24 cellular contexts compared by ENCODE assay signal in the genomic region with DNA sequence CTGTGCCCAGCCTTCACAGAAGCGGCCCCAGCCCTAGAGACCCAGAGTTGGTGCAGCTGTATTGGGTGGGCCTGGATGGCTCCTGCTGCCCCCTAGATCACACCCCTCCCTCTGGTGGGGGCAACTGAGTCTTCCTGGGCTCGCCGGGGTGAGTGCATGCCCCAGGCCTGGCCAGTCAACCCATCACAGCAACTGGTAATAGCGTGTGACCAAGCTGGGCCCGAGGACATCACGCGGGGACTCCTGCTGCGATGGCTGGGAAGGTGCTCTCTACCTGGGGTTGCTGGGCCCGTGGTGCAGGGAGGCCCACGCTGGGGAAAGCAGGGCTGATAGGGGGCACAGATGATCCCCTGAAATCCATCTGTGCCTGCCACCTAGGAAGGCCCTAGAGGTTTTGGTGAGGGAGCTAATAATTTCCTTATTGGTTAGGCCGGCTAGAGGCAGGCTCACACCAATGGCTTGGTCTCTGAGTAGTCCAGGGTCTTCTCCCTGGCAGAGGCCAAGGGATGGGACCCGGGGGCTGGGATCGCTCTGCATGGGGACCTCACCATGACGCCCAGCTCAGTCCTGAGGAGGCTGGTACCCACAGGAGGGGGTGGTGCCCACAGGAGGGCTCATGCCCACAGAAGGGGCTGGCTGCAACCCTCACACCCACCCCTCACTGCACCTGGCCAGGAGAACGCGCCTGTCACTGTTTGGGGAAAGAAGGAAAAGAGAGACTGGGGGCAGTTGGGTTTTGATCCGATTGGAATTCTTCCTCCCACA.
DNase-seq lines count a peak whose midpoint lies in the region; ATAC-seq, FAIRE-seq and TF ChIP-seq lines count a peak whose summit lies in the region.
"Had no signal": no experiment of that assay in that cellular context is flagged by ENCODE, and none has a peak within 500 bp of the region (broad histone marks: within the 10 kb centered on the region; RNA-seq: fewer than 3 reads in every experiment).

No MANE protein-coding gene starts in this region.

- H3K9me3 Mint-ChIP-seq in CD4-positive, alpha-beta memory T cell: peaks cover 0 to 2% (median 0%) of the 10 kb centered on the region in 8 donors
- no peaks in the 10 kb centered on the region for H3K9me3 Mint-ChIP-seq in stimulated activated effector memory CD8-positive, alpha-beta T cell treated with anti-CD3 and anti-CD28 coated beads, Interleukin-12 subunit alpha, Interleukin-12 subunit beta, amount 100 ng/mL, for 72 hours

- no peaks in the 10 kb centered on the region for H3K4me1 ChIP-seq in CD4-positive, alpha-beta memory T cell (ENCODE audit: insufficient read depth, low read length)
- H3K4me1 ChIP-seq in suprapubic skin: peaks cover 25% of the 10 kb centered on the region
- H3K4me1 ChIP-seq in small intestine (ENCODE audit: control insufficient read depth in 2 of 2, insufficient read depth in 1 of 2, low read depth in 1 of 2, low read length in 1 of 2): peaks cover 2 to 4% of the 10 kb centered on the region in 2 donors

- intact Hi-C loops in CD4-positive, alpha-beta memory T cell (cut with micrococcal nuclease): no loop called here

- TF ChIP-seq CTCF in suprapubic skin (IDR thresholded peaks at IDR 0.05): no peak

- no peak for DNase-seq in CD4-positive, alpha-beta memory T cell
- no peak for DNase-seq in stimulated activated effector memory CD8-positive, alpha-beta T cell treated with anti-CD3 and anti-CD28 coated beads, Interleukin-12 subunit alpha, Interleukin-12 subunit beta, amount 100 ng/mL, for 72 hours (ENCODE audit: low spot score in 2 of 2)
- DNase-seq in suprapubic skin (ENCODE audit: low spot score in 2 of 2) (no peak), small intestine (no peak)
- no peak for DNase-seq in stimulated activated CD4-positive, alpha-beta T cell treated with anti-CD3 and anti-CD28 coated beads, Interleukin-4, amount 100 ng/mL, for 24 hours
- DNase-seq: activated CD4-positive, alpha-beta T cell treated with anti-CD3 and anti-CD28 coated beads, Interleukin-2, amount 50 U/mL, for 1 hour; activated CD8-positive, alpha-beta memory T cell treated with anti-CD3 and anti-CD28 coated beads, Interleukin-2, amount 50 U/mL, for 48 hours; activated gamma-delta T cell; DMS79 treated with DMSO at 0.1 percent for 48 hours; midbrain; NCI-H187; NCI-H69; stimulated activated naive CD8-positive, alpha-beta T cell treated with anti-CD3 and anti-CD28 coated beads, Interleukin-15, Interleukin-2, amounts not matched to agents 100 U/mL and 50 U/mL, for 24 hours had no signal

- no peaks in the 10 kb centered on the region for H3K9me3 ChIP-seq in CD4-positive, alpha-beta memory T cell (ENCODE audit: control insufficient read depth in 1 of 2, low read length in 2 of 2)
- H3K9me3 ChIP-seq in suprapubic skin (no peaks in the 10 kb centered on the region), small intestine (ENCODE audit: control insufficient read depth, low read depth) (no peaks in the 10 kb centered on the region)
- H3K9me3 ChIP-seq: left lung, SK-N-SH had no signal

- peaks cover 4% of the 10 kb centered on the region for H3K36me3 ChIP-seq in CD4-positive, alpha-beta memory T cell (ENCODE audit: insufficient read depth, low read length)
- no peaks in the 10 kb centered on the region for H3K36me3 ChIP-seq in suprapubic skin
- no peaks in the 10 kb centered on the region for H3K36me3 ChIP-seq in small intestine (ENCODE audit: control insufficient read depth in 2 of 2, insufficient read depth in 2 of 2, low read length in 2 of 2)
- H3K36me3 ChIP-seq: cardiac muscle cell, left lung had no signal

- no peak overlapping the region for H3K4me3 Mint-ChIP-seq in CD4-positive, alpha-beta memory T cell
- H3K4me3 Mint-ChIP-seq in stimulated activated effector memory CD8-positive, alpha-beta T cell treated with anti-CD3 and anti-CD28 coated beads, Interleukin-12 subunit alpha, Interleukin-12 subunit beta, amount 100 ng/mL, for 72 hours: no peak overlapping the region

- H3K4me1 Mint-ChIP-seq in CD4-positive, alpha-beta memory T cell: peaks cover 0 to 7% (median under 1%) of the 10 kb centered on the region in 4 donors
- peaks cover 17% of the 10 kb centered on the region for H3K4me1 Mint-ChIP-seq in stimulated activated effector memory CD8-positive, alpha-beta T cell treated with anti-CD3 and anti-CD28 coated beads, Interleukin-12 subunit alpha, Interleukin-12 subunit beta, amount 100 ng/mL, for 72 hours

- FAIRE-seq in small intestine (lab: Jason Lieb, UNC): no peak
- FAIRE-seq: urothelium cell line had no signal

- WGBS in suprapubic skin: 92% methylated on average over 7 of the region's 17 CpGs
- WGBS in small intestine, 3 donors: 82 to 89% (median 87%) methylated on average over 17 of the region's 17 CpGs

- no peaks in the 10 kb centered on the region for H3K27me3 ChIP-seq in CD4-positive, alpha-beta memory T cell (ENCODE audit: insufficient read depth, low read length)
- H3K27me3 ChIP-seq in layer of hippocampus (ENCODE audit: control insufficient read depth, insufficient read depth, low read length): no peaks in the 10 kb centered on the region
- no peaks in the 10 kb centered on the region for H3K27me3 ChIP-seq in suprapubic skin
- H3K27me3 ChIP-seq in small intestine (ENCODE audit: control insufficient read depth in 2 of 2, insufficient read depth in 2 of 2, low read length in 2 of 2): no peaks in the 10 kb centered on the region
- H3K27me3 ChIP-seq: cardiac muscle cell, left lung had no signal

- no peak for TF ChIP-seq EP300 in suprapubic skin (IDR thresholded peaks at IDR 0.05)

- no peaks in the 10 kb centered on the region for H3K27me3 Mint-ChIP-seq in CD4-positive, alpha-beta memory T cell

- H3K27ac ChIP-seq in CD4-positive, alpha-beta memory T cell (ENCODE audit: low read depth, low read length): no peak overlapping the region
- H3K27ac ChIP-seq in angular gyrus (ENCODE audit: low read depth, low read length) (peak overlapping the region; percentile 99), layer of hippocampus (ENCODE audit: low read depth, low read length) (peak overlapping the region; percentile 99), suprapubic skin (no peak overlapping the region), small intestine (ENCODE audit: low read depth in 1 of 2, low read length in 1 of 2) (peak overlapping the region in 1 of 2 donors; percentile 24)
- H3K27ac ChIP-seq: cardiac muscle cell, epithelial cell of prostate, RWPE1, VCaP had no signal

- CTCF ChIA-PET in CD4-positive, alpha-beta memory T cell (lab: Charles Lee; ENCODE audit: partially characterized antibody): no interaction called here

- TF ChIP-seq POLR2A in suprapubic skin (IDR thresholded peaks at IDR 0.05): no peak

- peak overlapping the region in 4 of 7 donors; percentile 32 to 78 (median 66) for H3K27ac Mint-ChIP-seq in CD4-positive, alpha-beta memory T cell
- peak overlapping the region; percentile 72 for H3K27ac Mint-ChIP-seq in stimulated activated effector memory CD8-positive, alpha-beta T cell treated with anti-CD3 and anti-CD28 coated beads, Interleukin-12 subunit alpha, Interleukin-12 subunit beta, amount 100 ng/mL, for 72 hours

- no peak overlapping the region for H3K4me3 ChIP-seq in CD4-positive, alpha-beta memory T cell (ENCODE audit: low read length in 2 of 2)
- H3K4me3 ChIP-seq in suprapubic skin (no peak overlapping the region), small intestine (ENCODE audit: low read depth in 1 of 2, low read length in 2 of 2) (no peak overlapping the region)
- H3K4me3 ChIP-seq: cardiac muscle cell, left lung, smooth muscle cell had no signal

- no peak for ATAC-seq in stimulated activated effector memory CD8-positive, alpha-beta T cell treated with anti-CD3 and anti-CD28 coated beads, Interleukin-12 subunit alpha, Interleukin-12 subunit beta, amount 100 ng/mL, for 72 hours
- ATAC-seq in HG02759 (IDR thresholded peaks at IDR 0.05; ENCODE audit: unreplicated experiment): no peak
- ATAC-seq: left lung; stimulated activated naive CD8-positive, alpha-beta T cell treated with anti-CD3 and anti-CD28 coated beads, Interleukin-15, Interleukin-2, amounts not matched to agents 100 U/mL and 50 U/mL, for 24 hours had no signal

- H3K36me3 Mint-ChIP-seq in CD4-positive, alpha-beta memory T cell: peaks cover 0 to 30% of the 10 kb centered on the region in 2 donors
- H3K36me3 Mint-ChIP-seq in stimulated activated effector memory CD8-positive, alpha-beta T cell treated with anti-CD3 and anti-CD28 coated beads, Interleukin-12 subunit alpha, Interleukin-12 subunit beta, amount 100 ng/mL, for 72 hours: peaks cover 22% of the 10 kb centered on the region

- POLR2A ChIA-PET in CD4-positive, alpha-beta memory T cell (lab: Charles Lee; ENCODE audit: partially characterized antibody): interaction anchor here (0.9 to 1.5 kb wide), 2 partner anchors 16 to 18 kb away, joined by 3 to 4 read pairs; no protein-coding TSS in a partner anchor

Comparison
In these comparisons a context has a peak if more than half of its experiments do, and no peak if none do; other contexts are left out.
1. H3K27ac ChIP-seq: peak in angular gyrus (single experiment) and layer of hippocampus (single experiment); none in CD4-positive, alpha-beta memory T cell (single experiment) and suprapubic skin (single experiment).